Comparison of ENCODE assay signal across 1 cellular context in the genomic region with DNA sequence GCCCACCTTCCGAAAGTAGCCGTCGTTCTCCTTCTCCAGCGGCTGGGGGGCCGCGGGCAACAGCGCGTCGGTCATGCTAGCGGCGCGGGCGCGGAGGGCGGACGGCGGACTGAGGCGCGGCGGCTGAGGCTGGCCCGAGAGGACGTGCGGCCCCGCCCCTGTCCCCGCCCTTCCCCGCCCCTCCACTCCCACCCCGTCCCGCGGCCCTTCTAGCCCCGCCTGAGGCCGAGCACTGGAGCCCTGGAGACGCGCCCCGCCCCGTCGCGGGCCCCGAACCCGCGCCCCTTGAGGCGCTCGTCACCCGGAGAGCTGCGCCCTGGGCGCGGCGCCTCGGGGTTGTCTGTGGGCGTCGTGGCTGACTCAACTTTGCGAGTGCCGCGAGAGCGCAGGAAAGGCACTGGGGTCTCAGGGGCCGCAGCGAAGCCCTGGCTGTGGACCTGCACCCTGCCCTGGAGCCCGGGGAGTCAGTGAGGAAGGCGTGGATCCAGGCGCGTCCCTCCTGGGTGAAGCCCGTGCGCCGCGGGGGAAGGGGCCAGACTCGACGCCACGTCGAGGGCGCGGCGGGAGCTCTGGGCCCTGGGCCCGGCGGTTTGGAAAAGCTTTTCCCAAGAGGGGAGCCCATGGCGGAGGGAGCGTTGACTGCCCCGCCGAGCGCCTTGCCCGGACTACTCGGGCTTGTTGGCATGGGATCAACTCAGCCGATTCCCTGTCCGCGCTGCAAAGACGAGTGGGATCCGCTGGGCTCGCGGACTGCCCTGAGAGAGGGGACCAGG.
TF ChIP-seq lines count a peak whose summit lies in the region.

A gene (minus strand): TSS at position 111 of the 773 bp plus-strand sequence. CDS start 36 bp downstream, at position 75.

TF ChIP-seq in IMR-90, 13 proteins besides CTCF, POLR2A, EP300 and RAD21:
- TF ChIP-seq MXI1 (IDR thresholded peaks at IDR 0.05; ENCODE audit: borderline replicate concordance, low read depth, low read length) = no peak
- TF ChIP-seq MAZ (IDR thresholded peaks at IDR 0.05; ENCODE audit: borderline replicate concordance, low read depth, low read length) = 0 out of 2 replicates have a peak, but pooled peaks have one; percentile 12
